22 cellular contexts compared by ENCODE assay signal in genomic region chr12:8449293-8449944, GRCh38. TPM values are rescaled to one million over a fixed set of nuclear protein-coding genes. Genes with fewer than 3 reads are reported as not detected.
DNase-seq lines count a peak whose midpoint lies in the region; ATAC-seq, FAIRE-seq and TF ChIP-seq lines count a peak whose summit lies in the region.
"Had no signal": no experiment of that assay in that cellular context is flagged by ENCODE, and none has a peak within 500 bp of the region (broad histone marks: within the 10 kb centered on the region; RNA-seq: fewer than 3 reads in every experiment).

No MANE protein-coding gene starts in this region.

- TF ChIP-seq CTCF in epithelial cell of proximal tubule (conservative IDR thresholded peaks at IDR 0.05; ENCODE audit: low read depth, low read length) (no peak), progenitor cell of endocrine pancreas (IDR thresholded peaks at IDR 0.05; ENCODE audit: unreplicated experiment) (no peak), BE2C (IDR thresholded peaks at IDR 0.05; ENCODE audit: low read depth, low read length) (no peak)

- FAIRE-seq in GM19239 (lab: Jason Lieb, UNC), result peak; percentile 90

- H3K4me3 ChIP-seq in epithelial cell of proximal tubule (ENCODE audit: low read depth, low read length) (peak overlapping the region; percentile 16), BE2C (ENCODE audit: low read depth, low read length) (no peak overlapping the region)
- H3K4me3 ChIP-seq: left lung, right lobe of liver had no signal

- H3K9me3 Mint-ChIP-seq in progenitor cell of endocrine pancreas (ENCODE audit: low read depth), result no peaks in the 10 kb centered on the region
- H3K9me3 Mint-ChIP-seq: activated naive CD8-positive, alpha-beta T cell treated with anti-CD3 and anti-CD28 coated beads, Interleukin-2, amount 50 U/mL, for 24 hours; natural killer cell treated with Interleukin-12 subunit alpha and Interleukin-12 subunit beta and Interleukin-15 and Interleukin-18, amount 100 ng/mL, for 72 hours; stimulated activated memory B cell treated with anti-CD40 and anti-IgM and Interleukin-4, amounts not matched to agents 10 μg/mL and 1 μg/mL and 100 μg/mL, for 72 hours had no signal

- DNase-seq in GM19239 (ENCODE audit: insufficient read length, low spot score) (no peak), HK-2 (ENCODE audit: unreplicated experiment) (peak; percentile 13), epithelial cell of proximal tubule (ENCODE audit: low read depth) (no peak), progenitor cell of endocrine pancreas (ENCODE audit: low spot score, unreplicated experiment) (no peak), BE2C (no peak), left lobe of liver (ENCODE audit: low spot score) (no peak)
- DNase-seq: activated CD8-positive, alpha-beta memory T cell treated with anti-CD3 and anti-CD28 coated beads, Interleukin-2, amount 50 U/mL, for 48 hours; activated naive CD8-positive, alpha-beta T cell treated with anti-CD3 and anti-CD28 coated beads, Interleukin-2, amount 50 U/mL, for 24 hours; head of caudate nucleus; NCI-H2081 treated with DMSO at 0.1 percent for 48 hours; right lobe of liver; SIG-M5; stimulated activated CD4-positive, alpha-beta T cell treated with anti-CD3 and anti-CD28 coated beads, Interleukin-4, amount 100 ng/mL, for 24 hours had no signal

- no peaks in the 10 kb centered on the region for H3K36me3 ChIP-seq in BE2C
- H3K36me3 ChIP-seq: left lung, right lobe of liver had no signal

- no peak overlapping the region for H3K4me3 Mint-ChIP-seq in progenitor cell of endocrine pancreas (ENCODE audit: low read depth)
- H3K4me3 Mint-ChIP-seq: activated naive CD8-positive, alpha-beta T cell treated with anti-CD3 and anti-CD28 coated beads, Interleukin-2, amount 50 U/mL, for 24 hours; natural killer cell treated with Interleukin-12 subunit alpha and Interleukin-12 subunit beta and Interleukin-15 and Interleukin-18, amount 100 ng/mL, for 72 hours; stimulated activated memory B cell treated with anti-CD40 and anti-IgM and Interleukin-4, amounts not matched to agents 10 μg/mL and 1 μg/mL and 100 μg/mL, for 72 hours had no signal

- ATAC-seq in GM18868 (IDR thresholded peaks at IDR 0.05; ENCODE audit: unreplicated experiment) (no peak), left lobe of liver (no peak)
- ATAC-seq: activated naive CD8-positive, alpha-beta T cell treated with anti-CD3 and anti-CD28 coated beads, Interleukin-2, amount 50 U/mL, for 24 hours; HCT116; left lung; natural killer cell treated with Interleukin-12 subunit alpha and Interleukin-12 subunit beta and Interleukin-15 and Interleukin-18, amount 100 ng/mL, for 72 hours; right lobe of liver; stimulated activated memory B cell treated with anti-CD40 and anti-IgM and Interleukin-4, amounts not matched to agents 10 μg/mL and 1 μg/mL and 100 μg/mL, for 72 hours had no signal

- no peaks in the 10 kb centered on the region for H3K9me3 ChIP-seq in BE2C
- H3K9me3 ChIP-seq: left lung, right lobe of liver had no signal

- no peaks in the 10 kb centered on the region for H3K4me1 ChIP-seq in BE2C
- H3K4me1 ChIP-seq: right lobe of liver had no signal

- H3K36me3 Mint-ChIP-seq in progenitor cell of endocrine pancreas (ENCODE audit: insufficient read depth), result no peaks in the 10 kb centered on the region
- H3K36me3 Mint-ChIP-seq: natural killer cell treated with Interleukin-12 subunit alpha and Interleukin-12 subunit beta and Interleukin-15 and Interleukin-18, amount 100 ng/mL, for 72 hours; stimulated activated memory B cell treated with anti-CD40 and anti-IgM and Interleukin-4, amounts not matched to agents 10 μg/mL and 1 μg/mL and 100 μg/mL, for 72 hours had no signal

- H3K27ac Mint-ChIP-seq in progenitor cell of endocrine pancreas, result peak overlapping the region; percentile 46
- H3K27ac Mint-ChIP-seq: activated naive CD8-positive, alpha-beta T cell treated with anti-CD3 and anti-CD28 coated beads, Interleukin-2, amount 50 U/mL, for 24 hours; natural killer cell treated with Interleukin-12 subunit alpha and Interleukin-12 subunit beta and Interleukin-15 and Interleukin-18, amount 100 ng/mL, for 72 hours; stimulated activated memory B cell treated with anti-CD40 and anti-IgM and Interleukin-4, amounts not matched to agents 10 μg/mL and 1 μg/mL and 100 μg/mL, for 72 hours had no signal

- H3K27me3 ChIP-seq in BE2C, result peaks cover 7% of the 10 kb centered on the region; the same call in 1 of the 2 replicates
- H3K27me3 ChIP-seq: right lobe of liver had no signal

- H3K4me1 Mint-ChIP-seq in progenitor cell of endocrine pancreas (ENCODE audit: low read depth), result peaks cover 14% of the 10 kb centered on the region
- H3K4me1 Mint-ChIP-seq: stimulated activated memory B cell treated with anti-CD40 and anti-IgM and Interleukin-4, amounts not matched to agents 10 μg/mL and 1 μg/mL and 100 μg/mL, for 72 hours had no signal

- H3K27me3 Mint-ChIP-seq in progenitor cell of endocrine pancreas, result no peaks in the 10 kb centered on the region

RNA-seq across cellular contexts. Expression of gene CLEC6A, which starts 6.3 kb away (rescaled TPM):
- total RNA-seq in epithelial cell of proximal tubule (not detected in 2 replicates), progenitor cell of endocrine pancreas (not detected in 2 replicates), left lobe of liver (not detected)
- polyA plus RNA-seq in BE2C (2012; ENCODE audit: insufficient read depth, insufficient read length, low read depth), result not detected
- total RNA-seq: cerebellum; Daoy; M059J; natural killer cell treated with Interleukin-12 subunit alpha and Interleukin-12 subunit beta and Interleukin-15 and Interleukin-18, amount 100 ng/mL, for 72 hours; right lobe of liver had no signal
- polyA plus RNA-seq: esophagus had no signal
